16 cellular contexts compared by ENCODE assay signal in the genomic region with DNA sequence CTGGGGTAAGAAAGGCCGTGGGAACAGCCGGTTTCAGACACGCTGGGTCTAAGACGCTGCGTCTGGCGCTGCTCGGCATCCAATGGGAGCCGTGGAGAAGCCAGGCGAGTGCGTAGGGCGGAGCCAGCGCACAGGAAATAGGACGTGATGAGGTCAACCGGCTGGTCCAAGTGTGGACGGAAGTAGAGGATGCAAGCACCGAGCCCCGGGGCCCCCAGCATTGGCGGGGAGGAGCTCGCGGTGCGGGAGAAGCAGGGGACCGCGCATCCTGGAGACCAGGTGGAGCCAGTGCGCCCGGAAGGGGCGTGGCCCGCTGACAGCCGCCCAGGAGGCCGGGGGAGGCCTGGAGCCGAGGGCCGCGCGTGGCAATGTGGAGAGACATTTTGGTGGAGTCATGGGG. TPM values are rescaled to one million over a fixed set of nuclear protein-coding genes. Genes with fewer than 3 reads are reported as not detected.
"Had no signal": no experiment of that assay in that cellular context is flagged by ENCODE, and none has a peak within 500 bp of the region (broad histone marks: within the 10 kb centered on the region; RNA-seq: fewer than 3 reads in every experiment).

No MANE protein-coding gene starts in this region.

RNA-seq across cellular contexts. Expression of a gene that starts 15.2 kb away (rescaled TPM):
- total RNA-seq: activated CD4-positive, alpha-beta memory T cell treated with anti-CD3 and anti-CD28 coated beads, Interleukin-2, amount 10 ng/mL, durations not matched to agents 7 days and 5 days; activated CD4-positive, alpha-beta T cell treated with anti-CD3 and anti-CD28 coated beads for 36 hours; activated CD4-positive, alpha-beta T cell treated with anti-CD3 and anti-CD28 coated beads, Interleukin-2, amount 10 ng/mL, durations not matched to agents 7 days and 5 days; activated CD8-positive, alpha-beta memory T cell treated with anti-CD3 and anti-CD28 coated beads for 36 hours; activated naive CD8-positive, alpha-beta T cell treated with anti-CD3 and anti-CD28 coated beads, Interleukin-2, amount 10 ng/mL, durations not matched to agents 7 days and 5 days; activated T-helper 2 cell treated with anti-CD3 and anti-CD28 coated beads, Interferon-gamma antibody, Interleukin-2, Interleukin-4, amounts not matched to agents 10 μg/mL and 5 μg/mL and 100 μg/mL, durations not matched to agents 14 hours and 24 hours and 36 hours; ascending aorta; breast epithelium; cardiac septum; cerebellum; T-cell; T-helper 1 cell treated with Interleukin-12 subunit alpha and Interleukin-12 subunit beta and Interleukin-4 antibody, amounts not matched to agents 30 ng/mL and 1 ng/mL, for 36 hours; T-helper 17 cell; T-helper 2 cell treated with Interferon-gamma antibody and Interleukin-4, amounts not matched to agents 100 ng/mL and 5 ng/mL, for 36 hours; WTC11 had no signal
- polyA plus RNA-seq: adipose tissue had no signal
